In genomic region chr17:43932923-43933322, GRCh38 we compare ENCODE assay signal across 39 cellular contexts. TPM values are rescaled to one million over a fixed set of nuclear protein-coding genes. Genes with fewer than 3 reads are reported as not detected.
"Had no signal": no experiment of that assay in that cellular context is flagged by ENCODE, and none has a peak within 500 bp of the region (broad histone marks: within the 10 kb centered on the region; RNA-seq: fewer than 3 reads in every experiment).

No MANE protein-coding gene starts in this region.

- ATAC-seq: activated naive CD4-positive, alpha-beta T cell treated with anti-CD3 and anti-CD28 coated beads, Interleukin-2, amount 50 U/mL, for 72 hours; activated naive CD8-positive, alpha-beta T cell treated with anti-CD3 and anti-CD28 coated beads, Interleukin-2, amount 50 U/mL, for 24 hours; activated T-cell treated with anti-CD3 and anti-CD28 coated beads, Interleukin-2, amount 50 U/mL, for 4 hours; activated T-cell treated with anti-CD3 and anti-CD28 coated beads, Interleukin-2, amount 50 U/mL, for 72 hours; activated T-helper 17 cell treated with anti-CD3 and anti-CD28 coated beads, Interleukin-2, amount 50 U/mL, for 72 hours; body of pancreas had no signal

- H3K27me3 ChIP-seq: ascending aorta, body of pancreas had no signal

- FAIRE-seq: astrocyte, bronchial epithelial cell had no signal

- DNase-seq: activated effector memory CD4-positive, alpha-beta T cell treated with anti-CD3 and anti-CD28 coated beads, Interleukin-2, amount 50 U/mL, for 16 hours; activated effector memory CD4-positive, alpha-beta T cell treated with Interleukin-2 at 50 U/mL for 16 hours; activated gamma-delta T cell; activated gamma-delta T cell treated with Interleukin-2 at 50 U/mL for 16 hours; activated naive CD4-positive, alpha-beta T cell; activated naive CD4-positive, alpha-beta T cell treated with anti-CD3 and anti-CD28 coated beads for 36 hours; activated naive CD4-positive, alpha-beta T cell treated with anti-CD3 and anti-CD28 coated beads, Interleukin-2, amount 10 ng/mL, durations not matched to agents 7 days and 5 days; activated naive CD4-positive, alpha-beta T cell treated with anti-CD3 and anti-CD28 coated beads, Interleukin-2, amount 50 U/mL, for 16 hours; activated naive CD4-positive, alpha-beta T cell treated with Interleukin-2 at 50 U/mL for 16 hours; activated naive CD8-positive, alpha-beta T cell treated with anti-CD3 and anti-CD28 coated beads for 36 hours; activated naive CD8-positive, alpha-beta T cell treated with anti-CD3 and anti-CD28 coated beads, Interleukin-2, amount 10 ng/mL, durations not matched to agents 7 days and 5 days; activated naive CD8-positive, alpha-beta T cell treated with anti-CD3 and anti-CD28 coated beads, Interleukin-2, amount 50 U/mL, for 24 hours; activated T-cell treated with anti-CD3 and anti-CD28 coated beads, Interleukin-2, amount 50 U/mL, for 24 hours; activated T-cell treated with anti-CD3 and anti-CD28 coated beads, Interleukin-2, amount 50 U/mL, for 4 hours; activated T-cell treated with anti-CD3 and anti-CD28 coated beads, Interleukin-2, amount 50 U/mL, for 48 hours; activated T-cell treated with anti-CD3 and anti-CD28 coated beads, Interleukin-2, amount 50 U/mL, for 72 hours; adrenal gland; amniotic stem cell; amygdala; anterior cingulate cortex; aorta; body of pancreas; brain microvascular endothelial cell; caudate nucleus; central memory CD4-positive, alpha-beta T cell; cerebellar nuclear complex had no signal

- H3K27ac ChIP-seq: adrenal gland, ascending aorta, body of pancreas, brain microvascular endothelial cell, breast epithelium, cardiac muscle cell had no signal

- H3K4me3 ChIP-seq: adrenal gland, ascending aorta, body of pancreas, breast epithelium, cardiac muscle cell had no signal

- H3K4me1 ChIP-seq: adrenal gland, ascending aorta had no signal

- H3K9me3 ChIP-seq: adrenal gland, ascending aorta, body of pancreas, breast epithelium had no signal

- H3K36me3 ChIP-seq: adrenal gland, ascending aorta, brain microvascular endothelial cell, breast epithelium, cardiac muscle cell had no signal

RNA-seq across cellular contexts. Expression of gene PPY, which starts 9.4 kb away (rescaled TPM):
- total RNA-seq: activated naive CD4-positive, alpha-beta T cell treated with anti-CD3 and anti-CD28 coated beads for 36 hours; activated naive CD4-positive, alpha-beta T cell treated with anti-CD3 and anti-CD28 coated beads, Interleukin-2, amount 50 U/mL, for 72 hours; activated naive CD8-positive, alpha-beta T cell treated with anti-CD3 and anti-CD28 coated beads for 36 hours; activated naive CD8-positive, alpha-beta T cell treated with anti-CD3 and anti-CD28 coated beads, Interleukin-2, amount 10 ng/mL, durations not matched to agents 7 days and 5 days; activated T-cell treated with anti-CD3 and anti-CD28 coated beads, Interleukin-2, amount 50 U/mL, for 4 hours; activated T-cell treated with anti-CD3 and anti-CD28 coated beads, Interleukin-2, amount 50 U/mL, for 72 hours; activated T-helper 1 cell treated with anti-CD3 and anti-CD28 coated beads, Interleukin-12 subunit alpha, Interleukin-12 subunit beta, Interleukin-2, Interleukin-4 antibody, amounts not matched to agents 30 ng/mL and 10 ng/mL and 1 ng/mL, durations not matched to agents 14 hours and 24 hours and 36 hours; activated T-helper 2 cell treated with anti-CD3 and anti-CD28 coated beads, Interferon-gamma antibody, Interleukin-2, Interleukin-4, amounts not matched to agents 10 μg/mL and 5 μg/mL and 100 μg/mL, durations not matched to agents 14 hours and 24 hours and 36 hours; adrenal gland; aorta; ascending aorta; astrocyte; breast epithelium; bronchial epithelial cell; cardiac muscle cell; cardiac septum; cerebellum; chondrocyte had no signal
- polyA plus RNA-seq: adrenal gland, aorta, cardiac muscle cell had no signal

RNA-seq across cellular contexts. Expression of gene PYY, which starts 20.8 kb away (rescaled TPM):
- total RNA-seq: activated naive CD4-positive, alpha-beta T cell treated with anti-CD3 and anti-CD28 coated beads for 36 hours; activated naive CD4-positive, alpha-beta T cell treated with anti-CD3 and anti-CD28 coated beads, Interleukin-2, amount 50 U/mL, for 72 hours; activated naive CD8-positive, alpha-beta T cell treated with anti-CD3 and anti-CD28 coated beads for 36 hours; activated naive CD8-positive, alpha-beta T cell treated with anti-CD3 and anti-CD28 coated beads, Interleukin-2, amount 10 ng/mL, durations not matched to agents 7 days and 5 days; activated T-cell treated with anti-CD3 and anti-CD28 coated beads, Interleukin-2, amount 50 U/mL, for 4 hours; activated T-cell treated with anti-CD3 and anti-CD28 coated beads, Interleukin-2, amount 50 U/mL, for 72 hours; activated T-helper 17 cell treated with anti-CD3 and anti-CD28 coated beads, Interleukin-2, amount 50 U/mL, for 72 hours; aorta; ascending aorta; astrocyte; body of pancreas; cardiac muscle cell; cardiac septum; cerebellum; chondrocyte had no signal
- polyA plus RNA-seq: adipose tissue, adrenal gland, cardiac muscle cell had no signal
